ENCODE assay signal across 1 cellular context in the genomic region with DNA sequence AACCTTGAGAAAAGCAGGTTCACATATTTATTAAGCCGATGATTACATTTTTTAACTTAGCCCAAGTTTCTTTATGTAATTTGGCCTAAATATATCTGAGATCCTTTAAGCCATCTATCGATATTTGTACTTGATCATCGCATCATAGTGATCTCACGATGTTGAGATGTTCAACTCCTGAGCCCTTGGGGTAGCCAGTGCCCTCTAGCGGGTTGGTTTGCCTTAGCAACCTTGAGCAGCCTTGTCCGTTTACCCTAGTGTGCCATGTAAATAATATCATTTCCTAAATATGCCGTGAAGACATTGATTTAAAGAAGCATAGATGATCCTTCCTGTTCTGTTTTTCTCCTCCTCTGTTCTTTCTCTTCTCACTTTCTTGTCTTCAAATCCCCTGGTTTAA.
TF ChIP-seq lines count a peak whose summit lies in the region.

No MANE protein-coding gene starts in this region.

TF ChIP-seq in HepG2, 621 proteins besides CTCF, POLR2A, EP300 and RAD21 (continued from another document):
- TF ChIP-seq ATM (IDR thresholded peaks at IDR 0.05; ENCODE audit: borderline replicate concordance) (no peak), ZBTB1 (CRISPR knock-in tag; IDR thresholded peaks at IDR 0.05; ENCODE audit: borderline replicate concordance) (no peak), AHR (CRISPR knock-in tag; IDR thresholded peaks at IDR 0.05) (no peak)
